8 cellular contexts compared by ENCODE assay signal in genomic region chr22:47090591-47091240, GRCh38.
DNase-seq lines count a peak whose midpoint lies in the region; ATAC-seq, FAIRE-seq and TF ChIP-seq lines count a peak whose summit lies in the region.

No MANE protein-coding gene starts in this region.

- TF ChIP-seq RAD21 in K562 (CRISPR knock-in tag; conservative IDR thresholded peaks at IDR 0.05 in 1 of 2, IDR thresholded peaks at IDR 0.05 in 1 of 2), result no peak

- H3K27ac ChIP-seq in K562 (ENCODE audit: extremely low read depth, low read depth, low read length), result peak overlapping the region; percentile 67; the same call in 2 of the 3 replicates
- H3K27ac ChIP-seq in body of pancreas, result no peak overlapping the region

- H3K4me2 ChIP-seq in K562 (ENCODE audit: insufficient read depth, low read length), result peak overlapping the region; percentile 67

- POLR2A ChIA-PET in K562 (lab: Yijun Ruan, JAX), result no interaction called here

- under 1% methylated on average over 16 of the region's 29 CpGs for WGBS in K562 (ENCODE audit: insufficient coverage, low coverage, missing lambda C conversion rate)
- WGBS in body of pancreas, 2 donors, result 26 to 29% methylated on average over 29 of the region's 29 CpGs

- H2AFZ ChIP-seq in K562 (ENCODE audit: low read depth, low read length), result peak overlapping the region; percentile 1; the same call in 1 of the 2 replicates

- BruUV-seq in K562 (replicated peaks; lab: Mats Ljungman, UMichigan), result no TSS peak

- H3K79me2 ChIP-seq in K562 (ENCODE audit: control insufficient read depth, insufficient read depth, low read length), result no peaks in the 10 kb centered on the region; the same call in 2 of the 3 replicates

- H3K9me3 ChIP-seq in K562 (replicated peaks; ENCODE audit: control insufficient read depth, insufficient read depth, low read depth, low read length) (no peaks in the 10 kb centered on the region), body of pancreas (no peaks in the 10 kb centered on the region)

- H3K36me3 ChIP-seq in K562 (ENCODE audit: control insufficient read depth, insufficient read depth, low read length) (no peaks in the 10 kb centered on the region), body of pancreas (replicated peaks in 1 of 2; ENCODE audit: insufficient read depth in 1 of 2, low read depth in 2 of 2) (no peaks in the 10 kb centered on the region)

- ATAC-seq in K562 (peak; percentile 36), HG02588 (IDR thresholded peaks at IDR 0.05; ENCODE audit: unreplicated experiment) (no peak), body of pancreas (no peak)

- H3K4me1 ChIP-seq in K562 (replicated peaks in 1 of 2; ENCODE audit: control insufficient read depth in 2 of 2, insufficient read depth in 2 of 2, low read length in 2 of 2) (peaks cover 32 to 35% of the 10 kb centered on the region in 2 experiments; a peak in 4 of 5 replicates), body of pancreas (peaks cover 39% of the 10 kb centered on the region)

- TF ChIP-seq POLR2A in K562 (conservative IDR thresholded peaks at IDR 0.05), result no peak
- TF ChIP-seq POLR2A in body of pancreas (IDR thresholded peaks at IDR 0.05), result no peak

- FAIRE-seq in K562 (lab: Jason Lieb, UNC), result no peak

- intact Hi-C loops in K562 (cut with micrococcal nuclease) (no loop called here), body of pancreas (cut with DNase I) (no loop called here)

- DNase-seq in stimulated activated CD4-positive, alpha-beta T cell treated with anti-CD3 and anti-CD28 coated beads, Interleukin-1b, Interleukin-23, amount 100 ng/mL, for 48 hours, result peak; percentile 25
- DNase-seq in stimulated activated CD4-positive, alpha-beta T cell treated with anti-CD3 and anti-CD28 coated beads, Interleukin-2, amount 100 ng/mL, for 48 hours, result no peak
- peak; percentile 55 to 86 (median 58) for DNase-seq in K562 (ENCODE audit: extremely low read depth in 1 of 4, low spot score in 3 of 4)
- peak; percentile 58 for DNase-seq in left kidney (ENCODE audit: low read depth, low spot score)
- DNase-seq in ureter (ENCODE audit: low spot score), result peak; percentile 44
- no peak for DNase-seq in NK-92 (lab: John Stamatoyannopoulos, UW; ENCODE audit: unreplicated experiment)
- no peak for DNase-seq in body of pancreas

- no peaks in the 10 kb centered on the region for H4K20me1 ChIP-seq in K562 (replicated peaks; ENCODE audit: control insufficient read depth, insufficient read depth, low read length)

- peaks cover 4% of the 10 kb centered on the region for H3K9me1 ChIP-seq in K562 (ENCODE audit: control insufficient read depth, insufficient read depth, low read length)

- no peak for TF ChIP-seq EP300 in K562 (IDR thresholded peaks at IDR 0.05; ENCODE audit: low read length)

- in situ Hi-C loops in K562 (cut with MboI), result no loop called here

- no peaks in the 10 kb centered on the region for H3K27me3 ChIP-seq in K562 (ENCODE audit: control insufficient read depth in 2 of 2, insufficient read depth in 2 of 2, low read length in 2 of 2)
- no peaks in the 10 kb centered on the region for H3K27me3 ChIP-seq in body of pancreas

- TF ChIP-seq CTCF in K562 (IDR thresholded peaks at IDR 0.05 in 2 of 3, conservative IDR thresholded peaks at IDR 0.05 in 1 of 3; ENCODE audit: insufficient read depth in 2 of 3, low read depth in 1 of 3, low read length in 3 of 3) (no peak), body of pancreas (IDR thresholded peaks at IDR 0.05) (no peak)

- CTCF ChIA-PET in K562 (lab: Yijun Ruan, JAX; ENCODE audit: low intra/inter-chr PET ratio), result no interaction called here

- peak overlapping the region; percentile 29 for H3K4me3 ChIP-seq in K562
- H3K4me3 ChIP-seq in body of pancreas, result no peak overlapping the region

- H3K9ac ChIP-seq in K562 (ENCODE audit: insufficient read depth in 1 of 2, low read depth in 2 of 2, low read length in 2 of 2), result peak overlapping the region in 1 of 2 experiments; percentile 37; a peak in 2 of 4 replicates

TF ChIP-seq in K562, 482 proteins besides CTCF, POLR2A, EP300 and RAD21 (continues in another document):
- TF ChIP-seq ZNF277 (CRISPR knock-in tag; IDR thresholded peaks at IDR 0.05; ENCODE audit: borderline replicate concordance) (no peak), MNT (conservative IDR thresholded peaks at IDR 0.05) (no peak), ZNF239 (CRISPR knock-in tag; IDR thresholded peaks at IDR 0.05) (no peak), MBD2 (IDR thresholded peaks at IDR 0.05; ENCODE audit: borderline replicate concordance, low read depth) (0 out of 2 replicates have a peak, but pooled peaks have one; percentile 10), ZFP36 (IDR thresholded peaks at IDR 0.05; ENCODE audit: low read depth, low read length, partially characterized antibody) (no peak), RERE (CRISPR knock-in tag; IDR thresholded peaks at IDR 0.05; ENCODE audit: borderline replicate concordance) (no peak), FOXJ2 (tag; IDR thresholded peaks at IDR 0.05) (peak; percentile 94), SMARCC2 (IDR thresholded peaks at IDR 0.05; ENCODE audit: low read depth) (no peak), ZNF347 (CRISPR knock-in tag; IDR thresholded peaks at IDR 0.05; ENCODE audit: low read depth) (no peak), ZNF316 (IDR thresholded peaks at IDR 0.05) (no peak), IRF2 (CRISPR knock-in tag; IDR thresholded peaks at IDR 0.05) (no peak), NEUROD1 (IDR thresholded peaks at IDR 0.05; ENCODE audit: borderline replicate concordance, low read depth, low read length, partially characterized antibody) (no peak), TCFL5 (CRISPR knock-in tag; conservative IDR thresholded peaks at IDR 0.05) (no peak), HDAC1 (IDR thresholded peaks at IDR 0.05) (0 out of 4 replicates have a peak, but pooled peaks of 1 of the 2 experiments have one; percentile 23)

Comparison
In these comparisons a context has a peak if more than half of its experiments do, and no peak if none do; other contexts are left out.
1. DNase-seq: peak in stimulated activated CD4-positive, alpha-beta T cell treated with anti-CD3 and anti-CD28 coated beads, Interleukin-1b, Interleukin-23, amount 100 ng/mL, for 48 hours (single experiment), K562 (4 of 4), left kidney (single experiment) and ureter (single experiment); none in stimulated activated CD4-positive, alpha-beta T cell treated with anti-CD3 and anti-CD28 coated beads, Interleukin-2, amount 100 ng/mL, for 48 hours (0 of 2), NK-92 (single experiment) and body of pancreas (0 of 4).